Comparison of ENCODE assay signal across 1 cellular context in the genomic region with DNA sequence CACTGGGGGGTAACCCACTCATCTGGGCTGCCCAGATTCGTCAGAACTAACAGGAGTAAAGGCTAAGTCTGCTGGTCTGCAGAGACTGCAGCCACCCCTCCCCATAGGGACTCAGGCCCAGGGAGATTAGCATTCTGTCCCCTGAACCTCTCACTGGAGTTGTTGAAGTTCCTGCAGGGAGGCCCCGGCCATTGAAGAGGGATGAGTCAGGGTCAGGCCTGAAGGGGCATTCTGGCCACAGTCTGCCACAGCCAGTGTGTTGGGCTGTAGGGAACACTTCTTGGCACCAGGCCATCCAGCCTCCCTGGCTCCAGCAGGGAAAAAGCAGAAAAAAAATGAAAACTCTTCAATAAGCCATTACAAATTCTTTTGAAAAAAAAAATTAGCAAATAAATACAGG.
A peak's percentile ranks its signal among the peaks of the same experiment; 100 is the strongest.
TF ChIP-seq lines count a peak whose summit lies in the region.

No MANE protein-coding gene starts in this region.

TF ChIP-seq in HEK293, 187 proteins besides CTCF, POLR2A, EP300 and RAD21 (continued from another document):
- TF ChIP-seq, protein P1, sequence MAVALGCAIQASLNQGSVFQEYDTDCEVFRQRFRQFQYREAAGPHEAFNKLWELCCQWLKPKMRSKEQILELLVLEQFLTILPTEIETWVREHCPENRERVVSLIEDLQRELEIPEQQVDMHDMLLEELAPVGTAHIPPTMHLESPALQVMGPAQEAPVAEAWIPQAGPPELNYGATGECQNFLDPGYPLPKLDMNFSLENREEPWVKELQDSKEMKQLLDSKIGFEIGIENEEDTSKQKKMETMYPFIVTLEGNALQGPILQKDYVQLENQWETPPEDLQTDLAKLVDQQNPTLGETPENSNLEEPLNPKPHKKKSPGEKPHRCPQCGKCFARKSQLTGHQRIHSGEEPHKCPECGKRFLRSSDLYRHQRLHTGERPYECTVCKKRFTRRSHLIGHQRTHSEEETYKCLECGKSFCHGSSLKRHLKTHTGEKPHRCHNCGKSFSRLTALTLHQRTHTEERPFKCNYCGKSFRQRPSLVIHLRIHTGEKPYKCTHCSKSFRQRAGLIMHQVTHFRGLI (tag by site-specific recombination; IDR thresholded peaks at IDR 0.05) = peak; percentile 74; the same call in 1 of the 2 replicates
